In genomic region chr18:63603772-63604171, GRCh38 we compare ENCODE assay signal across 11 cellular contexts. TPM values are rescaled to one million over a fixed set of nuclear protein-coding genes. Genes with fewer than 3 reads are reported as not detected.
DNase-seq lines count a peak whose midpoint lies in the region; ATAC-seq and TF ChIP-seq lines count a peak whose summit lies in the region.
"Had no signal": no experiment of that assay in that cellular context is flagged by ENCODE, and none has a peak within 500 bp of the region (broad histone marks: within the 10 kb centered on the region; RNA-seq: fewer than 3 reads in every experiment).

No MANE protein-coding gene starts in this region.

- H3K27ac ChIP-seq in tibial nerve (no peak overlapping the region), gastrocnemius medialis (no peak overlapping the region)
- H3K27ac ChIP-seq: upper lobe of left lung, VCaP had no signal

- 23 to 29% methylated on average over 1 of the region's 1 CpG for WGBS in tibial nerve, 2 donors

- intact Hi-C loops in gastrocnemius medialis (cut with DNase I; ENCODE audit: low total_unique reads) = no loop called here

- in situ Hi-C loops in gastrocnemius medialis (cut with MboI; ENCODE audit: low sequenced_read_pairs in 4 of 4) = no loop called here

- H3K4me1 ChIP-seq in tibial nerve = no peaks in the 10 kb centered on the region
- no peaks in the 10 kb centered on the region for H3K4me1 ChIP-seq in gastrocnemius medialis
- H3K4me1 ChIP-seq: upper lobe of left lung had no signal

- peaks cover 0 to 3% (median 1%) of the 10 kb centered on the region in 4 donors for H3K9me3 ChIP-seq in tibial nerve
- H3K9me3 ChIP-seq in gastrocnemius medialis = no peaks in the 10 kb centered on the region
- H3K9me3 ChIP-seq: upper lobe of left lung had no signal

- TF ChIP-seq POLR2A in tibial nerve (IDR thresholded peaks at IDR 0.05) (no peak), gastrocnemius medialis (IDR thresholded peaks at IDR 0.05) (no peak)

- ATAC-seq in GM19023 (IDR thresholded peaks at IDR 0.05; ENCODE audit: unreplicated experiment) (peak; percentile 81), HG02588 (IDR thresholded peaks at IDR 0.05; ENCODE audit: unreplicated experiment) (peak; percentile 94), HG03571 (IDR thresholded peaks at IDR 0.05; ENCODE audit: unreplicated experiment) (peak; percentile 97), gastrocnemius medialis (no peak)

- TF ChIP-seq CTCF in tibial nerve (IDR thresholded peaks at IDR 0.05) (no peak), gastrocnemius medialis (IDR thresholded peaks at IDR 0.05 in 4 of 5, conservative IDR thresholded peaks at IDR 0.05 in 1 of 5) (no peak)

- H3K36me3 ChIP-seq in tibial nerve (no peaks in the 10 kb centered on the region), gastrocnemius medialis (no peaks in the 10 kb centered on the region)
- H3K36me3 ChIP-seq: upper lobe of left lung had no signal

- H3K27me3 ChIP-seq in tibial nerve (no peaks in the 10 kb centered on the region), gastrocnemius medialis (no peaks in the 10 kb centered on the region)
- H3K27me3 ChIP-seq: upper lobe of left lung had no signal

- DNase-seq in non-pigmented ciliary epithelial cell (ENCODE audit: low read depth) = peak; percentile 13
- no peak for DNase-seq in NCI-H774 (lab: John Stamatoyannopoulos, UW)
- DNase-seq in effector CD8-positive, alpha-beta T cell (lab: John Stamatoyannopoulos, UW) = no peak
- no peak for DNase-seq in tibial nerve (ENCODE audit: low spot score in 2 of 2)
- DNase-seq in gastrocnemius medialis = no peak
- DNase-seq: islet precursor cell, upper lobe of left lung had no signal

- TF ChIP-seq EP300 in tibial nerve (IDR thresholded peaks at IDR 0.05) = no peak

- no peak overlapping the region for H3K4me3 ChIP-seq in tibial nerve
- no peak overlapping the region for H3K4me3 ChIP-seq in gastrocnemius medialis
- H3K4me3 ChIP-seq: upper lobe of left lung had no signal

RNA-seq across cellular contexts. Expression of gene SERPINB13, which starts 16.6 kb away (rescaled TPM):
- total RNA-seq in tibial nerve (not detected), gastrocnemius medialis (not detected)

RNA-seq across cellular contexts. Expression of gene SERPINB4, which starts 40.3 kb away (rescaled TPM):
- not detected for total RNA-seq in tibial nerve
- under 1 TPM in 1 of 4 donors, not detected in 3; 0.13 TPM for total RNA-seq in gastrocnemius medialis

RNA-seq across cellular contexts. Expression of gene SERPINB3, which starts 57.9 kb away (rescaled TPM):
- total RNA-seq in tibial nerve (not detected), gastrocnemius medialis (not detected)

Comparison
In these comparisons a context has a peak if more than half of its experiments do, and no peak if none do; other contexts are left out.
1. ATAC-seq: peak in GM19023 (single experiment), HG02588 (single experiment) and HG03571 (single experiment); none in gastrocnemius medialis (0 of 2).